Comparison of ENCODE assay signal across 8 cellular contexts in the genomic region with DNA sequence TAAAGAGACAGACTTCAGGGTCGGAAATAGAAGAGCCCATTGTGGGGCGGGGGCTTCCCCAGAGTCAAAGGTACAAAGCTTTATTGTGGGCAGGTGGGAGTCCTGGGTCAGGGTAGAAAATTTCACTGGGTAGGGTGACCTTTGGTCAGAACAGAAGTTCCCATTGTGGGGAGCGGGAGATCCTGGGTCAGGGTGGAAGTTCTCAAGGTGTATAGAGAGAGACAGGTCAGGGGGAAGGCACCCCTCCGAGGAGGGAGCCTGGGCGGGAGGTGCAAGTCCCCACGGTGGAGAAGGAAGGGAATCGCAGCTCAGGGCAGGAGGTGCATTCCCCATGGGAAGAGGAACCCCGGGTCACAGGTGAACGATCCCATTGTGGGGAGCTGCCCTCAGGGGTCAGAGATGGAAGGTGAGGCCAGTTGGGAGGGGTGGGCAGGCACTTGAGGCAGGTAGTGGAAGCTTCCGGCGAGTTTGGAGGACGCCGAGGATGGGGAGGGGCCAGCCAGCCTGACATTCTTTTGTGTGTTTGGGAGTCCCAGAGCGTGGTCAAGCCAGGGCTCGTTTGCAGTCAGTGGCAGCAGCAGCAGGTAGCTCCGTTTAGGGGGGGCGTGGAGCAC. TPM values are rescaled to one million over a fixed set of nuclear protein-coding genes. Genes with fewer than 3 reads are reported as not detected.
A peak's percentile ranks its signal among the peaks of the same experiment; 100 is the strongest.
DNase-seq lines count a peak whose midpoint lies in the region; ATAC-seq and TF ChIP-seq lines count a peak whose summit lies in the region.

No MANE protein-coding gene starts in this region.

- no peak for TF ChIP-seq CTCF in AG04449 (IDR thresholded peaks at IDR 0.05; ENCODE audit: insufficient read depth, low read length, missing control alignments)
- TF ChIP-seq CTCF in colonic mucosa (IDR thresholded peaks at IDR 0.05), result no peak
- TF ChIP-seq CTCF in lung (IDR thresholded peaks at IDR 0.05; ENCODE audit: control extremely low read depth, extremely low read depth), result no peak
- no peak for TF ChIP-seq CTCF in transverse colon (IDR thresholded peaks at IDR 0.05)

- ATAC-seq in GM18907 (IDR thresholded peaks at IDR 0.05; ENCODE audit: unreplicated experiment) (peak; percentile 4), lung (ENCODE audit: insufficient read depth, low FRiP score) (no peak), GM21737 (IDR thresholded peaks at IDR 0.05; ENCODE audit: unreplicated experiment) (no peak)

- peak overlapping the region; percentile 15; the same call in 1 of the 2 replicates for H3K27ac ChIP-seq in SJCRH30
- peak overlapping the region; percentile 42 for H3K27ac ChIP-seq in colonic mucosa
- peak overlapping the region; percentile 55 to 64 for H3K27ac ChIP-seq in lung (ENCODE audit: low read depth in 1 of 2, low read length in 1 of 2)
- peak overlapping the region; percentile 78 to 90 (median 86) for H3K27ac ChIP-seq in transverse colon

- CTCF ChIA-PET in AG04449 (lab: Yijun Ruan, JAX), result interaction anchor here (0.6 to 2.1 kb wide), 6 partner anchors 12 to 21 kb away, joined by 3 to 10 read pairs (median 3); no protein-coding TSS in a partner anchor

- no peak for TF ChIP-seq EP300 in transverse colon (IDR thresholded peaks at IDR 0.05; ENCODE audit: low read depth)

- DNase-seq in AG04449 (ENCODE audit: low read depth, low spot score), result no peak
- peak in 1 of 2 experiments; percentile 31 for DNase-seq in SJCRH30
- peak; percentile 61 for DNase-seq in colonic mucosa
- DNase-seq in lung (ENCODE audit: low spot score), result no peak
- peak; percentile 50 for DNase-seq in transverse colon
- DNase-seq in SHP77 treated with DMSO at 0.1 percent for 48 hours (lab: John Stamatoyannopoulos, UW), result no peak

- H3K36me3 ChIP-seq in SJCRH30 (peaks cover 5% of the 10 kb centered on the region), colonic mucosa (peaks cover 4% of the 10 kb centered on the region), lung (ENCODE audit: control insufficient read depth in 2 of 2, insufficient read depth in 2 of 2, low read length in 2 of 2) (peaks cover 3 to 38% of the 10 kb centered on the region in 2 donors), transverse colon (peaks cover 0 to 15% (median 2%) of the 10 kb centered on the region in 4 donors)

- TF ChIP-seq POLR2A in transverse colon (IDR thresholded peaks at IDR 0.05), result no peak

- no peaks in the 10 kb centered on the region for H3K27me3 ChIP-seq in SJCRH30
- no peaks in the 10 kb centered on the region for H3K27me3 ChIP-seq in colonic mucosa
- H3K27me3 ChIP-seq in lung (ENCODE audit: control insufficient read depth, insufficient read depth), result no peaks in the 10 kb centered on the region
- H3K27me3 ChIP-seq in transverse colon, result no peaks in the 10 kb centered on the region

- H3K4me1 ChIP-seq in SJCRH30, result peaks cover 9% of the 10 kb centered on the region; the same call in 1 of the 2 replicates
- peaks cover 11% of the 10 kb centered on the region for H3K4me1 ChIP-seq in colonic mucosa
- H3K4me1 ChIP-seq in lung (ENCODE audit: control insufficient read depth in 2 of 2, insufficient read depth in 2 of 2, low read length in 2 of 2), result peaks cover 5 to 13% of the 10 kb centered on the region in 2 donors
- peaks cover 11 to 41% (median 30%) of the 10 kb centered on the region in 4 donors for H3K4me1 ChIP-seq in transverse colon

- H3K9ac ChIP-seq in colonic mucosa (ENCODE audit: low read depth in 2 of 2, low read length in 2 of 2), result peak overlapping the region; percentile 91 to 95

- WGBS in lung, 2 donors, result 2 to 3% methylated on average over 15 to 17 of the region's 17 CpGs
- WGBS in transverse colon (ENCODE audit: low coverage in 1 of 2), 2 donors, result 0% methylated on average over 3 to 16 of the region's 17 CpGs

- intact Hi-C loops in colonic mucosa (cut with DNase I) (no loop called here), transverse colon (cut with DNase I; ENCODE audit: low total_unique reads) (no loop called here)

- in situ Hi-C loops in transverse colon (cut with MboI; ENCODE audit: low pct_ligation_motif_present in 1 of 4, low pct_unique_long_range_greater_than_20kb in 1 of 4, low sequenced_read_pairs in 3 of 4), result no loop called here

- H3K9me3 ChIP-seq in SJCRH30 (replicated peaks) (no peaks in the 10 kb centered on the region), colonic mucosa (no peaks in the 10 kb centered on the region), lung (ENCODE audit: control insufficient read depth in 2 of 2, insufficient read depth in 1 of 2, low read length in 1 of 2) (peaks cover 0 to 4% of the 10 kb centered on the region in 2 donors), transverse colon (no peaks in the 10 kb centered on the region)

- H3K4me3 ChIP-seq in AG04449 (ENCODE audit: low read depth, low read length), result peak overlapping the region; percentile 90
- H3K4me3 ChIP-seq in SJCRH30, result peak overlapping the region; percentile 57
- peak overlapping the region; percentile 84 for H3K4me3 ChIP-seq in colonic mucosa
- peak overlapping the region; percentile 67 for H3K4me3 ChIP-seq in lung
- H3K4me3 ChIP-seq in transverse colon, result peak overlapping the region; percentile 66 to 87 (median 76)

- POLR2A ChIA-PET in AG04449 (lab: Yijun Ruan, JAX), result interaction anchor here (0.5 to 1.5 kb wide), 6 partner anchors 10 to 231 kb away, joined by 3 to 7 read pairs (median 4); a partner anchor contains a TSS

RNA-seq across cellular contexts. Expression of a gene that starts 0.6 kb away (rescaled TPM):
- total RNA-seq in SJCRH30 (2014; rRNA removed; shearing (Covaris generic)), result 61.2 and 66.8 TPM in 2 replicates
- 10 to 100 TPM; 76.3 to 93.7 TPM for total RNA-seq in colonic mucosa
- total RNA-seq in lung, result 10 to 100 TPM; 30.9 to 66.8 TPM
- polyA plus RNA-seq in lung, result 10 to 100 TPM; 67.1 to 83.1 TPM
- 100 to 1,000 TPM in 1 of 4 donors, 10 to 100 TPM in 3; 23.1 to 110 (median 84.4) TPM for total RNA-seq in transverse colon

RNA-seq across cellular contexts. Expression of a gene that starts 9.0 kb away (rescaled TPM):
- 31.5 and 34.9 TPM in 2 replicates for total RNA-seq in SJCRH30 (2014; rRNA removed; shearing (Covaris generic))
- total RNA-seq in colonic mucosa (100 to 1,000 TPM; 163 to 208 TPM), lung (10 to 100 TPM; 21.4 to 83.9 TPM), transverse colon (100 to 1,000 TPM in 2 of 4 donors, 10 to 100 TPM in 2; 28.5 to 166 (median 124) TPM)
- 100 to 1,000 TPM in 1 of 2 donors, 10 to 100 TPM in 1; 76.0 to 146 TPM for polyA plus RNA-seq in lung

RNA-seq across cellular contexts. Expression of a gene that starts 13.3 kb away (rescaled TPM):
- total RNA-seq in SJCRH30 (2014; rRNA removed; shearing (Covaris generic)), result 50.2 and 53.1 TPM in 2 replicates
- total RNA-seq in colonic mucosa, result 10 to 100 TPM; 51.5 to 51.6 TPM
- total RNA-seq in lung, result 10 to 100 TPM; 44.7 to 55.7 TPM
- polyA plus RNA-seq in lung, result 10 to 100 TPM; 39.2 to 50.0 TPM
- 10 to 100 TPM; 36.7 to 40.6 (median 38.9) TPM for total RNA-seq in transverse colon

RNA-seq across cellular contexts. Expression of a gene that starts 33.7 kb away (rescaled TPM):
- 8.8 and 9.2 TPM in 2 replicates for total RNA-seq in SJCRH30 (2014; rRNA removed; shearing (Covaris generic))
- 100 to 1,000 TPM in 1 of 2 donors, 10 to 100 TPM in 1; 66.2 to 110 TPM for total RNA-seq in colonic mucosa
- total RNA-seq in lung, result 10 to 100 TPM; 46.6 to 47.6 TPM
- polyA plus RNA-seq in lung, result 10 to 100 TPM; 33.3 to 41.2 TPM
- 10 to 100 TPM; 59.8 to 83.4 (median 60.7) TPM for total RNA-seq in transverse colon

RNA-seq across cellular contexts. Expression of a gene that starts 48.3 kb away (rescaled TPM):
- 62.4 and 65.9 TPM in 2 replicates for total RNA-seq in SJCRH30 (2014; rRNA removed; shearing (Covaris generic))
- total RNA-seq in colonic mucosa (10 to 100 TPM; 32.6 to 33.0 TPM), lung (10 to 100 TPM; 36.2 to 65.0 TPM), transverse colon (10 to 100 TPM in 3 of 4 donors, 1 to 10 TPM in 1; 9.6 to 39.3 (median 33.2) TPM)
- polyA plus RNA-seq in lung, result 10 to 100 TPM; 24.0 to 27.3 TPM

Comparison
In these comparisons a context has a peak if more than half of its experiments do, and no peak if none do; other contexts are left out.
1. DNase-seq: peak in colonic mucosa (single experiment) and transverse colon (single experiment); none in AG04449 (single experiment), lung (single experiment) and SHP77 treated with DMSO at 0.1 percent for 48 hours (single experiment).
2. H3K27ac ChIP-seq: peak in every context shown above with its lines; median percentile 86 in transverse colon; 60 in lung; 42 in colonic mucosa; 15 in SJCRH30.
3. Peak in every context shown above with its lines, with median percentiles within 50 percentile points of each other: H3K4me3 ChIP-seq.